1 cellular context compared by ENCODE assay signal in the genomic region with DNA sequence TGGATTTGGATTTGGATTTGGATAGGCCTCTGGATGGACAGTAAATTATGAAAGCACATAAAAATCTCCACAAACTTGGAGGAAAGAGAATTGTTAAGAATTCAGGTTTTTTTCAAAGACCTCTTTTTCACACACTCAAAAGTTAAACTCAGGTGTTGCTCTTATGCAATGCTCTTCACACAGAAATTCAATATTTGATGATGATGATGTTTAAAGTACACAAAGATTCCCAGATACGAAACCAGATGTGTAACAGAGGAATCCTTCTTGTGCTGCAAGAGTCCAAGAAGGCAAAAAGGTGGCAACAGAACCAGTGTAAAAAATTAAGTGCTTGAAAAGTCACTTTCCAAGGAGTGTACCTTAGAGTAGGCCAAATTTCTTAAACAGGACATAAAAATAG.
TF ChIP-seq lines count a peak whose summit lies in the region.

No MANE protein-coding gene starts in this region.

TF ChIP-seq in HepG2, 621 proteins besides CTCF, POLR2A, EP300 and RAD21 (continued from another document):
- TF ChIP-seq FOXA1 (IDR thresholded peaks at IDR 0.05) (no peak), FOXA1 (CRISPR knock-in tag; IDR thresholded peaks at IDR 0.05) (peak; percentile 78), FOXA3 (CRISPR knock-in tag; IDR thresholded peaks at IDR 0.05) (peak; percentile 74), KAT7 (CRISPR knock-in tag; IDR thresholded peaks at IDR 0.05; ENCODE audit: borderline replicate concordance) (no peak), RARG (CRISPR knock-in tag; IDR thresholded peaks at IDR 0.05; ENCODE audit: low read depth) (no peak), CREM (IDR thresholded peaks at IDR 0.05) (peak; percentile 39; the same call in 1 of the 2 replicates), CREM (CRISPR knock-in tag; IDR thresholded peaks at IDR 0.05) (no peak), CAMTA2 (CRISPR knock-in tag; IDR thresholded peaks at IDR 0.05; ENCODE audit: borderline replicate concordance) (no peak), ZNF232 (CRISPR knock-in tag; IDR thresholded peaks at IDR 0.05; ENCODE audit: borderline replicate concordance) (no peak), ZMYM3 (CRISPR knock-in tag; IDR thresholded peaks at IDR 0.05) (no peak), STAT5B (CRISPR knock-in tag; IDR thresholded peaks at IDR 0.05) (no peak), ZNF577 (CRISPR knock-in tag; IDR thresholded peaks at IDR 0.05; ENCODE audit: borderline replicate concordance, low read depth) (no peak), HDAC1 (CRISPR knock-in tag; IDR thresholded peaks at IDR 0.05) (no peak), ZBTB7B (CRISPR knock-in tag; IDR thresholded peaks at IDR 0.05) (no peak), ZNF562 (CRISPR knock-in tag; IDR thresholded peaks at IDR 0.05; ENCODE audit: borderline replicate concordance) (no peak), DNMT3B (CRISPR knock-in tag; conservative IDR thresholded peaks at IDR 0.05) (no peak), ZFP1 (CRISPR knock-in tag; IDR thresholded peaks at IDR 0.05) (no peak), SYNCRIP (IDR thresholded peaks at IDR 0.05; ENCODE audit: insufficient read depth, low read depth, low read length) (no peak), RFX3 (CRISPR knock-in tag; IDR thresholded peaks at IDR 0.05) (no peak), FOXK1 (CRISPR knock-in tag; IDR thresholded peaks at IDR 0.05; ENCODE audit: borderline replicate concordance, low read depth) (no peak), BRD4 (CRISPR knock-in tag; IDR thresholded peaks at IDR 0.05) (no peak), GLI4 (CRISPR knock-in tag; IDR thresholded peaks at IDR 0.05; ENCODE audit: borderline replicate concordance) (no peak), ZNF383 (CRISPR knock-in tag; IDR thresholded peaks at IDR 0.05; ENCODE audit: borderline replicate concordance) (no peak), CEBPB (IDR thresholded peaks at IDR 0.05; ENCODE audit: borderline replicate concordance, low read depth, low read length) (peak; percentile 41; the same call in 1 of the 2 replicates), ZMYM4 (CRISPR knock-in tag; IDR thresholded peaks at IDR 0.05) (peak; percentile 31; the same call in 1 of the 2 replicates), ISL2 (CRISPR knock-in tag; IDR thresholded peaks at IDR 0.05) (peak; percentile 73), ZNF607 (CRISPR knock-in tag; IDR thresholded peaks at IDR 0.05; ENCODE audit: borderline replicate concordance) (no peak), HNRNPL (IDR thresholded peaks at IDR 0.05; ENCODE audit: low read depth, low read length) (no peak), ZNF703 (CRISPR knock-in tag; IDR thresholded peaks at IDR 0.05; ENCODE audit: borderline replicate concordance) (no peak), MIER3 (CRISPR knock-in tag; IDR thresholded peaks at IDR 0.05; ENCODE audit: borderline replicate concordance) (no peak), NCOA2 (CRISPR knock-in tag; IDR thresholded peaks at IDR 0.05) (peak; percentile 45; the same call in 1 of the 2 replicates), TEAD2 (CRISPR knock-in tag; IDR thresholded peaks at IDR 0.05) (no peak), ZNF317 (CRISPR knock-in tag; IDR thresholded peaks at IDR 0.05) (no peak), ZSCAN22 (CRISPR knock-in tag; IDR thresholded peaks at IDR 0.05) (no peak), GATAD2A (CRISPR knock-in tag; IDR thresholded peaks at IDR 0.05) (peak; percentile 64), MBNL3 (CRISPR knock-in tag; conservative IDR thresholded peaks at IDR 0.05) (no peak), TOE1 (CRISPR knock-in tag; IDR thresholded peaks at IDR 0.05) (peak; percentile 77; the same call in 1 of the 2 replicates), THAP11 (CRISPR knock-in tag; IDR thresholded peaks at IDR 0.05) (peak; percentile 24; the same call in 1 of the 2 replicates)
- TF ChIP-seq, protein P1, sequence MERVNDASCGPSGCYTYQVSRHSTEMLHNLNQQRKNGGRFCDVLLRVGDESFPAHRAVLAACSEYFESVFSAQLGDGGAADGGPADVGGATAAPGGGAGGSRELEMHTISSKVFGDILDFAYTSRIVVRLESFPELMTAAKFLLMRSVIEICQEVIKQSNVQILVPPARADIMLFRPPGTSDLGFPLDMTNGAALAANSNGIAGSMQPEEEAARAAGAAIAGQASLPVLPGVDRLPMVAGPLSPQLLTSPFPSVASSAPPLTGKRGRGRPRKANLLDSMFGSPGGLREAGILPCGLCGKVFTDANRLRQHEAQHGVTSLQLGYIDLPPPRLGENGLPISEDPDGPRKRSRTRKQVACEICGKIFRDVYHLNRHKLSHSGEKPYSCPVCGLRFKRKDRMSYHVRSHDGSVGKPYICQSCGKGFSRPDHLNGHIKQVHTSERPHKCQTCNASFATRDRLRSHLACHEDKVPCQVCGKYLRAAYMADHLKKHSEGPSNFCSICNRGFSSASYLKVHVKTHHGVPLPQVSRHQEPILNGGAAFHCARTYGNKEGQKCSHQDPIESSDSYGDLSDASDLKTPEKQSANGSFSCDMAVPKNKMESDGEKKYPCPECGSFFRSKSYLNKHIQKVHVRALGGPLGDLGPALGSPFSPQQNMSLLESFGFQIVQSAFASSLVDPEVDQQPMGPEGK (CRISPR knock-in tag; IDR thresholded peaks at IDR 0.05) = no peak
- TF ChIP-seq, protein P2, sequence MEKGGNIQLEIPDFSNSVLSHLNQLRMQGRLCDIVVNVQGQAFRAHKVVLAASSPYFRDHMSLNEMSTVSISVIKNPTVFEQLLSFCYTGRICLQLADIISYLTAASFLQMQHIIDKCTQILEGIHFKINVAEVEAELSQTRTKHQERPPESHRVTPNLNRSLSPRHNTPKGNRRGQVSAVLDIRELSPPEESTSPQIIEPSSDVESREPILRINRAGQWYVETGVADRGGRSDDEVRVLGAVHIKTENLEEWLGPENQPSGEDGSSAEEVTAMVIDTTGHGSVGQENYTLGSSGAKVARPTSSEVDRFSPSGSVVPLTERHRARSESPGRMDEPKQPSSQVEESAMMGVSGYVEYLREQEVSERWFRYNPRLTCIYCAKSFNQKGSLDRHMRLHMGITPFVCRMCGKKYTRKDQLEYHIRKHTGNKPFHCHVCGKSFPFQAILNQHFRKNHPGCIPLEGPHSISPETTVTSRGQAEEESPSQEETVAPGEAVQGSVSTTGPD (CRISPR knock-in tag; IDR thresholded peaks at IDR 0.05) = no peak
- TF ChIP-seq, protein P3, sequence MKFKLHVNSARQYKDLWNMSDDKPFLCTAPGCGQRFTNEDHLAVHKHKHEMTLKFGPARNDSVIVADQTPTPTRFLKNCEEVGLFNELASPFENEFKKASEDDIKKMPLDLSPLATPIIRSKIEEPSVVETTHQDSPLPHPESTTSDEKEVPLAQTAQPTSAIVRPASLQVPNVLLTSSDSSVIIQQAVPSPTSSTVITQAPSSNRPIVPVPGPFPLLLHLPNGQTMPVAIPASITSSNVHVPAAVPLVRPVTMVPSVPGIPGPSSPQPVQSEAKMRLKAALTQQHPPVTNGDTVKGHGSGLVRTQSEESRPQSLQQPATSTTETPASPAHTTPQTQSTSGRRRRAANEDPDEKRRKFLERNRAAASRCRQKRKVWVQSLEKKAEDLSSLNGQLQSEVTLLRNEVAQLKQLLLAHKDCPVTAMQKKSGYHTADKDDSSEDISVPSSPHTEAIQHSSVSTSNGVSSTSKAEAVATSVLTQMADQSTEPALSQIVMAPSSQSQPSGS (CRISPR knock-in tag; IDR thresholded peaks at IDR 0.05) = 0 out of 2 replicates have a peak, but pooled peaks have one; percentile 36
- TF ChIP-seq, protein P4, sequence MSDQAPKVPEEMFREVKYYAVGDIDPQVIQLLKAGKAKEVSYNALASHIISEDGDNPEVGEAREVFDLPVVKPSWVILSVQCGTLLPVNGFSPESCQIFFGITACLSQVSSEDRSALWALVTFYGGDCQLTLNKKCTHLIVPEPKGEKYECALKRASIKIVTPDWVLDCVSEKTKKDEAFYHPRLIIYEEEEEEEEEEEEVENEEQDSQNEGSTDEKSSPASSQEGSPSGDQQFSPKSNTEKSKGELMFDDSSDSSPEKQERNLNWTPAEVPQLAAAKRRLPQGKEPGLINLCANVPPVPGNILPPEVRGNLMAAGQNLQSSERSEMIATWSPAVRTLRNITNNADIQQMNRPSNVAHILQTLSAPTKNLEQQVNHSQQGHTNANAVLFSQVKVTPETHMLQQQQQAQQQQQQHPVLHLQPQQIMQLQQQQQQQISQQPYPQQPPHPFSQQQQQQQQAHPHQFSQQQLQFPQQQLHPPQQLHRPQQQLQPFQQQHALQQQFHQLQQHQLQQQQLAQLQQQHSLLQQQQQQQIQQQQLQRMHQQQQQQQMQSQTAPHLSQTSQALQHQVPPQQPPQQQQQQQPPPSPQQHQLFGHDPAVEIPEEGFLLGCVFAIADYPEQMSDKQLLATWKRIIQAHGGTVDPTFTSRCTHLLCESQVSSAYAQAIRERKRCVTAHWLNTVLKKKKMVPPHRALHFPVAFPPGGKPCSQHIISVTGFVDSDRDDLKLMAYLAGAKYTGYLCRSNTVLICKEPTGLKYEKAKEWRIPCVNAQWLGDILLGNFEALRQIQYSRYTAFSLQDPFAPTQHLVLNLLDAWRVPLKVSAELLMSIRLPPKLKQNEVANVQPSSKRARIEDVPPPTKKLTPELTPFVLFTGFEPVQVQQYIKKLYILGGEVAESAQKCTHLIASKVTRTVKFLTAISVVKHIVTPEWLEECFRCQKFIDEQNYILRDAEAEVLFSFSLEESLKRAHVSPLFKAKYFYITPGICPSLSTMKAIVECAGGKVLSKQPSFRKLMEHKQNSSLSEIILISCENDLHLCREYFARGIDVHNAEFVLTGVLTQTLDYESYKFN (CRISPR knock-in tag; conservative IDR thresholded peaks at IDR 0.05) = peak; percentile 39; the same call in 1 of the 2 replicates
- TF ChIP-seq, protein P5, sequence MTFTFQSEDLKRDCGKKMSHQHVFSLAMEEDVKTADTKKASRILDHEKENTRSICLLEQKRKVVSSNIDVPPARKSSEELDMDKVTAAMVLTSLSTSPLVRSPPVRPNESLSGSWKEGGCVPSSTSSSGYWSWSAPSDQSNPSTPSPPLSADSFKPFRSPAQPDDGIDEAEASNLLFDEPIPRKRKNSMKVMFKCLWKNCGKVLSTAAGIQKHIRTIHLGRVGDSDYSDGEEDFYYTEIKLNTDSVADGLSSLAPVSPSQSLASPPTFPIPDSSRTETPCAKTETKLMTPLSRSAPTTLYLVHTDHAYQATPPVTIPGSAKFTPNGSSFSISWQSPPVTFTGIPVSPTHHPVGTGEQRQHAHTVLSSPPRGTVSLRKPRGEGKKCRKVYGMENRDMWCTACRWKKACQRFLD (CRISPR knock-in tag; IDR thresholded peaks at IDR 0.05; ENCODE audit: borderline replicate concordance) = no peak
- TF ChIP-seq, protein P6, sequence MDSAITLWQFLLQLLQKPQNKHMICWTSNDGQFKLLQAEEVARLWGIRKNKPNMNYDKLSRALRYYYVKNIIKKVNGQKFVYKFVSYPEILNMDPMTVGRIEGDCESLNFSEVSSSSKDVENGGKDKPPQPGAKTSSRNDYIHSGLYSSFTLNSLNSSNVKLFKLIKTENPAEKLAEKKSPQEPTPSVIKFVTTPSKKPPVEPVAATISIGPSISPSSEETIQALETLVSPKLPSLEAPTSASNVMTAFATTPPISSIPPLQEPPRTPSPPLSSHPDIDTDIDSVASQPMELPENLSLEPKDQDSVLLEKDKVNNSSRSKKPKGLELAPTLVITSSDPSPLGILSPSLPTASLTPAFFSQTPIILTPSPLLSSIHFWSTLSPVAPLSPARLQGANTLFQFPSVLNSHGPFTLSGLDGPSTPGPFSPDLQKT (CRISPR knock-in tag; IDR thresholded peaks at IDR 0.05; ENCODE audit: borderline replicate concordance) = no peak
- TF ChIP-seq, protein P7, sequence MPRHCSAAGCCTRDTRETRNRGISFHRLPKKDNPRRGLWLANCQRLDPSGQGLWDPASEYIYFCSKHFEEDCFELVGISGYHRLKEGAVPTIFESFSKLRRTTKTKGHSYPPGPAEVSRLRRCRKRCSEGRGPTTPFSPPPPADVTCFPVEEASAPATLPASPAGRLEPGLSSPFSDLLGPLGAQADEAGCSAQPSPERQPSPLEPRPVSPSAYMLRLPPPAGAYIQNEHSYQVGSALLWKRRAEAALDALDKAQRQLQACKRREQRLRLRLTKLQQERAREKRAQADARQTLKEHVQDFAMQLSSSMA (CRISPR knock-in tag; IDR thresholded peaks at IDR 0.05) = no peak
